8 cellular contexts compared by ENCODE assay signal in genomic region chr3:3800076-3800448, GRCh38. TPM values are rescaled to one million over a fixed set of nuclear protein-coding genes. Genes with fewer than 3 reads are reported as not detected.
DNase-seq lines count a peak whose midpoint lies in the region; ATAC-seq, FAIRE-seq and TF ChIP-seq lines count a peak whose summit lies in the region.

No MANE protein-coding gene starts in this region.

- H3K9ac ChIP-seq in keratinocyte (ENCODE audit: control insufficient read depth, extremely low read depth, insufficient read depth, low read length): no peak overlapping the region

- POLR2A ChIA-PET in activated naive CD8-positive, alpha-beta T cell treated with anti-CD3 and anti-CD28 coated beads, Interleukin-2, amount 10 ng/mL, durations not matched to agents 7 days and 5 days (lab: Charles Lee): interaction anchor here (0.7 kb wide), 2 partner anchors 1422 to 1685 kb away, joined by 3 read pairs; no protein-coding TSS in a partner anchor

- H3K27me3 Mint-ChIP-seq in activated naive CD8-positive, alpha-beta T cell treated with anti-CD3 and anti-CD28 coated beads, Interleukin-2, amount 10 ng/mL, durations not matched to agents 7 days and 5 days: peaks cover 22% of the 10 kb centered on the region
- peaks cover 12% of the 10 kb centered on the region for H3K27me3 Mint-ChIP-seq in stimulated activated memory B cell treated with anti-CD40 and anti-IgM and Interleukin-4, amounts not matched to agents 10 μg/mL and 1 μg/mL and 100 μg/mL, for 72 hours

- dilution Hi-C loops in keratinocyte (cut with MboI; ENCODE audit: extremely low pct_ligation_motif_present, low sequenced_read_pairs): no loop called here

- DNase-seq in NCI-H1092 treated with DMSO at 0.1 percent for 48 hours (lab: John Stamatoyannopoulos, UW): peak; percentile 0
- DNase-seq in NCI-H1092 (lab: John Stamatoyannopoulos, UW): no peak
- peak; percentile 37 for DNase-seq in activated naive CD8-positive, alpha-beta T cell treated with anti-CD3 and anti-CD28 coated beads, Interleukin-2, amount 10 ng/mL, durations not matched to agents 7 days and 5 days
- DNase-seq in keratinocyte (ENCODE audit: low read depth, low spot score): no peak
- no peak for DNase-seq in D721Med (ENCODE audit: insufficient read length, low spot score)
- no peak for DNase-seq in NCI-H2171 (lab: John Stamatoyannopoulos, UW)
- no peak for DNase-seq in globus pallidus (ENCODE audit: low spot score)

- H3K36me3 ChIP-seq in keratinocyte (ENCODE audit: control insufficient read depth in 2 of 2, extremely low read depth in 1 of 2, insufficient read depth in 2 of 2, low read length in 2 of 2): no peaks in the 10 kb centered on the region

- ATAC-seq in activated naive CD8-positive, alpha-beta T cell treated with anti-CD3 and anti-CD28 coated beads, Interleukin-2, amount 10 ng/mL, durations not matched to agents 7 days and 5 days (ENCODE audit: low read depth): no peak
- no peak for ATAC-seq in stimulated activated memory B cell treated with anti-CD40 and anti-IgM and Interleukin-4, amounts not matched to agents 10 μg/mL and 1 μg/mL and 100 μg/mL, for 72 hours

- no peaks in the 10 kb centered on the region for H3K79me2 ChIP-seq in keratinocyte (ENCODE audit: control insufficient read depth, insufficient read depth, low read length)

- H3K9me3 ChIP-seq in keratinocyte (ENCODE audit: control insufficient read depth, low read depth, low read length): no peaks in the 10 kb centered on the region

- FAIRE-seq in keratinocyte (lab: Jason Lieb, UNC) (no peak), D721Med (lab: Jason Lieb, UNC) (no peak)

- TF ChIP-seq CTCF in keratinocyte (optimal IDR thresholded peaks at IDR 0.05 in 1 of 3, IDR thresholded peaks at IDR 0.05 in 1 of 3, conservative IDR thresholded peaks at IDR 0.05 in 1 of 3; ENCODE audit: extremely low read depth in 1 of 3, insufficient read depth in 2 of 3, low read length in 3 of 3) (no peak), D721Med (IDR thresholded peaks at IDR 0.05; ENCODE audit: insufficient read depth, missing control alignments) (no peak)

- H3K27me3 ChIP-seq in keratinocyte (ENCODE audit: control insufficient read depth, extremely low read depth, insufficient read depth, low read length): peaks cover 52% of the 10 kb centered on the region

- H3K4me3 ChIP-seq in keratinocyte (ENCODE audit: control insufficient read depth in 2 of 3, extremely low read depth in 1 of 3, insufficient read depth in 2 of 3, low read depth in 1 of 3, low read length in 3 of 3): peak overlapping the region in 2 of 3 experiments; percentile 23 to 42

- H3K9me3 Mint-ChIP-seq in activated naive CD8-positive, alpha-beta T cell treated with anti-CD3 and anti-CD28 coated beads, Interleukin-2, amount 10 ng/mL, durations not matched to agents 7 days and 5 days: no peaks in the 10 kb centered on the region
- no peaks in the 10 kb centered on the region for H3K9me3 Mint-ChIP-seq in stimulated activated memory B cell treated with anti-CD40 and anti-IgM and Interleukin-4, amounts not matched to agents 10 μg/mL and 1 μg/mL and 100 μg/mL, for 72 hours

- peaks cover 11% of the 10 kb centered on the region for H3K4me1 Mint-ChIP-seq in activated naive CD8-positive, alpha-beta T cell treated with anti-CD3 and anti-CD28 coated beads, Interleukin-2, amount 10 ng/mL, durations not matched to agents 7 days and 5 days
- peaks cover 31% of the 10 kb centered on the region for H3K4me1 Mint-ChIP-seq in stimulated activated memory B cell treated with anti-CD40 and anti-IgM and Interleukin-4, amounts not matched to agents 10 μg/mL and 1 μg/mL and 100 μg/mL, for 72 hours

- no peak overlapping the region for H2AFZ ChIP-seq in keratinocyte (ENCODE audit: control insufficient read depth, low read length)

- H3K4me1 ChIP-seq in keratinocyte (ENCODE audit: control insufficient read depth, extremely low read depth, insufficient read depth, low read length): no peaks in the 10 kb centered on the region

- no peaks in the 10 kb centered on the region for H3K9me1 ChIP-seq in keratinocyte (ENCODE audit: control insufficient read depth, extremely low read depth, insufficient read depth, low read length)

- no peak overlapping the region for H3K27ac ChIP-seq in keratinocyte (ENCODE audit: control insufficient read depth, insufficient read depth, low read length)

- no peak overlapping the region for H3K27ac Mint-ChIP-seq in activated naive CD8-positive, alpha-beta T cell treated with anti-CD3 and anti-CD28 coated beads, Interleukin-2, amount 10 ng/mL, durations not matched to agents 7 days and 5 days
- peak overlapping the region; percentile 81 for H3K27ac Mint-ChIP-seq in stimulated activated memory B cell treated with anti-CD40 and anti-IgM and Interleukin-4, amounts not matched to agents 10 μg/mL and 1 μg/mL and 100 μg/mL, for 72 hours

- H3K4me2 ChIP-seq in keratinocyte (ENCODE audit: control insufficient read depth, extremely low read depth, insufficient read depth, low read depth, low read length): peak overlapping the region; percentile 58

- no peaks in the 10 kb centered on the region for H3K36me3 Mint-ChIP-seq in activated naive CD8-positive, alpha-beta T cell treated with anti-CD3 and anti-CD28 coated beads, Interleukin-2, amount 10 ng/mL, durations not matched to agents 7 days and 5 days
- H3K36me3 Mint-ChIP-seq in stimulated activated memory B cell treated with anti-CD40 and anti-IgM and Interleukin-4, amounts not matched to agents 10 μg/mL and 1 μg/mL and 100 μg/mL, for 72 hours: no peaks in the 10 kb centered on the region

- H3K4me3 Mint-ChIP-seq in activated naive CD8-positive, alpha-beta T cell treated with anti-CD3 and anti-CD28 coated beads, Interleukin-2, amount 10 ng/mL, durations not matched to agents 7 days and 5 days: peak overlapping the region; percentile 89
- peak overlapping the region; percentile 93 for H3K4me3 Mint-ChIP-seq in stimulated activated memory B cell treated with anti-CD40 and anti-IgM and Interleukin-4, amounts not matched to agents 10 μg/mL and 1 μg/mL and 100 μg/mL, for 72 hours

- H4K20me1 ChIP-seq in keratinocyte (ENCODE audit: control insufficient read depth, extremely low read depth, insufficient read depth, low read length): no peaks in the 10 kb centered on the region

RNA-seq across cellular contexts. Expression of gene LRRN1, which starts 0.8 kb away (rescaled TPM):
- total RNA-seq in activated naive CD8-positive, alpha-beta T cell treated with anti-CD3 and anti-CD28 coated beads, Interleukin-2, amount 10 ng/mL, durations not matched to agents 7 days and 5 days: 1 to 10 TPM; 1.2 to 1.4 TPM
- polyA plus RNA-seq in keratinocyte: 0.44 to 0.70 TPM (median 0.45 TPM) in 3 replicates
- polyA plus RNA-seq in keratinocyte (2011; ENCODE audit: low read depth): 0.34 TPM
- polyA plus RNA-seq in keratinocyte (2011; cell fraction: cytosol; rRNA removed): 0.49 and 0.80 TPM in 2 replicates
- polyA plus RNA-seq in keratinocyte (2011; cell fraction: nucleus; rRNA removed): 3.5 and 3.9 TPM in 2 replicates
- 0.34 and 0.38 TPM in 2 replicates for polyA plus RNA-seq in keratinocyte (2012; ENCODE audit: low replicate concordance)
- polyA minus RNA-seq in keratinocyte: 0.35 to 0.73 TPM (median 0.56 TPM) in 3 replicates
- polyA minus RNA-seq in keratinocyte (2011; cell fraction: cytosol; rRNA and poly(A)+ RNA removed): 2.9 TPM
- 1.6 and 4.5 TPM in 2 replicates for polyA minus RNA-seq in keratinocyte (2011; cell fraction: nucleus; rRNA and poly(A)+ RNA removed)

Comparison
In these comparisons a context has a peak if more than half of its experiments do, and no peak if none do; other contexts are left out.
1. DNase-seq: peak in NCI-H1092 treated with DMSO at 0.1 percent for 48 hours (single experiment) and activated naive CD8-positive, alpha-beta T cell treated with anti-CD3 and anti-CD28 coated beads, Interleukin-2, amount 10 ng/mL, durations not matched to agents 7 days and 5 days (single experiment); none in NCI-H1092 (single experiment), keratinocyte (single experiment), D721Med (single experiment), NCI-H2171 (single experiment) and globus pallidus (single experiment).